Comparison of ENCODE assay signal across 10 cellular contexts in the genomic region with DNA sequence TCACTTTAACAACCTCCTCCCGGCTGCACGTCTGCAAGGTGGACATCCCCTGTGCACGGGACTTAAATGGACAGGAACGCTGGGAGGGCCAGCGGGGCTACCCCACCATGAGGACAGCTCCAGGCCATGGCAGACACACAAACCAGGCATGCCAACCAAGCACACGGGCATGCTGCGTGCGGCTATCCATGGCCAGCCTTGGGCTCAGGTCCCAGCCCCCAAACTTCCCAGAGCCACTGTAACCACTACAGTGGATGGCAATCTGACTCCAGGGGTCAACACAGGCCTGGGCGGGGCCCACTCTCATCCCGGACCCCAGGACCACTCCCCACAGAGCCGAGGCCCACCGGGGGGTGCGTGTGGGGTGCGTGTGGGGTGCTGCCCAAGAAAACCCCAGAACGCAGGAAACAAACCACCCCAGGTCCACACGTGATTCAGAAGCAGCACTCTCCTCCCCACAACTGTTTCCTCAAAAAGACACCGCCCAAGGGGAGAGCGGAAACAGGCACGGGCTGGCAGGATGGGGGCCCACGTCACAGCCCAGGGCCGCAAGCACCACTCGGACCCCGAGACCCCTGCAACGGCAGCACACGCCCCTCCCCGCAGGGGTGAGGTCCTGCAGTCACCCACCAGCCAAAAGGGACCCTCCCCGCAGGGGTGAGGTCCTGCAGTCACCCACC. TPM values are rescaled to one million over a fixed set of nuclear protein-coding genes. Genes with fewer than 3 reads are reported as not detected.
DNase-seq lines count a peak whose midpoint lies in the region; ATAC-seq, FAIRE-seq and TF ChIP-seq lines count a peak whose summit lies in the region.
"Had no signal": no experiment of that assay in that cellular context is flagged by ENCODE, and none has a peak within 500 bp of the region (broad histone marks: within the 10 kb centered on the region; RNA-seq: fewer than 3 reads in every experiment).

No MANE protein-coding gene starts in this region.

- intact Hi-C loops in K562 (cut with micrococcal nuclease) = no loop called here
- intact Hi-C loops in tibial artery (cut with DNase I; ENCODE audit: low total_unique reads) = no loop called here

- in situ Hi-C loops in K562 (cut with MboI) = no loop called here

- no peak for TF ChIP-seq POLR2A in K562 (conservative IDR thresholded peaks at IDR 0.05)

- 31% methylated on average over 27 of the region's 27 CpGs for WGBS in K562 (ENCODE audit: insufficient coverage, low coverage, missing lambda C conversion rate)

- H3K9me3 ChIP-seq in NT2/D1 (ENCODE audit: insufficient read depth, low read length) (no peaks in the 10 kb centered on the region), K562 (replicated peaks; ENCODE audit: control insufficient read depth, insufficient read depth, low read depth, low read length) (no peaks in the 10 kb centered on the region), tibial artery (no peaks in the 10 kb centered on the region)

- no peaks in the 10 kb centered on the region for H3K9me3 Mint-ChIP-seq in naive B cell

- CTCF ChIA-PET in K562 (lab: Yijun Ruan, JAX; ENCODE audit: low intra/inter-chr PET ratio) = no interaction called here

- DNase-seq in NT2/D1 (ENCODE audit: low read depth, low spot score) (no peak), K562 (ENCODE audit: extremely low read depth in 1 of 4, low spot score in 3 of 4) (no peak), naive B cell (peak; percentile 85), DMS53 (lab: John Stamatoyannopoulos, UW) (no peak), tibial artery (no peak), GOT3 (lab: John Stamatoyannopoulos, UW) (no peak), RKO (ENCODE audit: low spot score) (no peak)
- DNase-seq: foreskin melanocyte, NCI-H748 treated with DMSO at 0.1 percent for 48 hours had no signal

- H3K27me3 Mint-ChIP-seq in naive B cell = no peaks in the 10 kb centered on the region

- TF ChIP-seq CTCF in K562 (IDR thresholded peaks at IDR 0.05 in 2 of 3, conservative IDR thresholded peaks at IDR 0.05 in 1 of 3; ENCODE audit: insufficient read depth in 2 of 3, low read depth in 1 of 3, low read length in 3 of 3) (no peak), tibial artery (IDR thresholded peaks at IDR 0.05) (no peak)

- H2AFZ ChIP-seq in K562 (ENCODE audit: low read depth, low read length) = no peak overlapping the region

- TF ChIP-seq EP300 in K562 (IDR thresholded peaks at IDR 0.05; ENCODE audit: low read length) = no peak

- peak overlapping the region in 5 of 6 donors; percentile 95 to 99 (median 98) for H3K27ac Mint-ChIP-seq in naive B cell

- no peak for FAIRE-seq in K562 (lab: Jason Lieb, UNC)

- H3K4me1 Mint-ChIP-seq in naive B cell = peaks cover 35 to 76% (median 46%) of the 10 kb centered on the region in 3 donors

- peaks cover 10% of the 10 kb centered on the region for H3K36me3 ChIP-seq in NT2/D1 (ENCODE audit: insufficient read depth, insufficient read length, low read length)
- no peaks in the 10 kb centered on the region for H3K36me3 ChIP-seq in K562 (ENCODE audit: control insufficient read depth, insufficient read depth, low read length)
- H3K36me3 ChIP-seq in tibial artery = peaks cover 0 to 4% (median 0%) of the 10 kb centered on the region in 3 donors

- no peaks in the 10 kb centered on the region for H3K36me3 Mint-ChIP-seq in naive B cell

- H3K9ac ChIP-seq in NT2/D1 (ENCODE audit: insufficient read length, low read depth) (peak overlapping the region; percentile 10), K562 (ENCODE audit: insufficient read depth in 1 of 2, low read depth in 2 of 2, low read length in 2 of 2) (peak overlapping the region in 1 of 2 experiments; percentile 74; a peak in 2 of 4 replicates)

- H3K4me1 ChIP-seq in NT2/D1 (ENCODE audit: insufficient read depth, insufficient read length) (peaks cover 50% of the 10 kb centered on the region), K562 (replicated peaks in 1 of 2; ENCODE audit: control insufficient read depth in 2 of 2, insufficient read depth in 2 of 2, low read length in 2 of 2) (peaks cover 50 to 100% of the 10 kb centered on the region in 2 experiments; a peak in 4 of 5 replicates), tibial artery (peaks cover 0 to 32% (median 14%) of the 10 kb centered on the region in 4 donors)

- peaks cover 7% of the 10 kb centered on the region; the same call in 1 of the 2 replicates for H4K20me1 ChIP-seq in K562 (replicated peaks; ENCODE audit: control insufficient read depth, insufficient read depth, low read length)

- H3K27ac ChIP-seq in K562 (ENCODE audit: extremely low read depth, low read depth, low read length) (no peak overlapping the region), tibial artery (no peak overlapping the region)

- H3K4me2 ChIP-seq in K562 (ENCODE audit: insufficient read depth, low read length) = no peak overlapping the region; the same call in 1 of the 2 replicates

- POLR2A ChIA-PET in K562 (lab: Yijun Ruan, JAX) = no interaction called here

- H3K9me1 ChIP-seq in K562 (ENCODE audit: control insufficient read depth, insufficient read depth, low read length) = no peaks in the 10 kb centered on the region

- H3K4me3 ChIP-seq in NT2/D1 (ENCODE audit: insufficient read length, low read depth) = no peak overlapping the region
- no peak overlapping the region for H3K4me3 ChIP-seq in K562
- no peak overlapping the region for H3K4me3 ChIP-seq in tibial artery

- ATAC-seq in GM18498 (IDR thresholded peaks at IDR 0.05; ENCODE audit: unreplicated experiment) = peak; percentile 39
- no peak for ATAC-seq in K562
- ATAC-seq in naive B cell (ENCODE audit: low read depth in 2 of 2) = peak; percentile 62 to 67

- peak overlapping the region in 7 of 8 donors; percentile 80 to 92 (median 83) for H3K4me3 Mint-ChIP-seq in naive B cell

- no TSS peak for BruUV-seq in K562 (replicated peaks; lab: Mats Ljungman, UMichigan)

- no peaks in the 10 kb centered on the region for H3K27me3 ChIP-seq in NT2/D1 (ENCODE audit: insufficient read depth, insufficient read length)
- H3K27me3 ChIP-seq in K562 (ENCODE audit: control insufficient read depth in 2 of 2, insufficient read depth in 2 of 2, low read length in 2 of 2) = peaks cover 3 to 20% of the 10 kb centered on the region in 2 experiments; a peak in 4 of 5 replicates
- H3K27me3 ChIP-seq in tibial artery = no peaks in the 10 kb centered on the region

- H3K79me2 ChIP-seq in K562 (ENCODE audit: control insufficient read depth, insufficient read depth, low read length) = no peaks in the 10 kb centered on the region

- TF ChIP-seq RAD21 in K562 (CRISPR knock-in tag; conservative IDR thresholded peaks at IDR 0.05 in 1 of 2, IDR thresholded peaks at IDR 0.05 in 1 of 2) = no peak

TF ChIP-seq in K562, 482 proteins besides CTCF, POLR2A, EP300 and RAD21:
- TF ChIP-seq BHLHE40 (IDR thresholded peaks at IDR 0.05; ENCODE audit: low read length) (peak; percentile 49), RFX1 (IDR thresholded peaks at IDR 0.05) (no peak), IRF2 (CRISPR knock-in tag; IDR thresholded peaks at IDR 0.05) (no peak), KAT7 (CRISPR knock-in tag; IDR thresholded peaks at IDR 0.05; ENCODE audit: borderline replicate concordance) (0 out of 2 replicates have a peak, but pooled peaks have one; percentile 4)
- TF ChIP-seq, protein P1, sequence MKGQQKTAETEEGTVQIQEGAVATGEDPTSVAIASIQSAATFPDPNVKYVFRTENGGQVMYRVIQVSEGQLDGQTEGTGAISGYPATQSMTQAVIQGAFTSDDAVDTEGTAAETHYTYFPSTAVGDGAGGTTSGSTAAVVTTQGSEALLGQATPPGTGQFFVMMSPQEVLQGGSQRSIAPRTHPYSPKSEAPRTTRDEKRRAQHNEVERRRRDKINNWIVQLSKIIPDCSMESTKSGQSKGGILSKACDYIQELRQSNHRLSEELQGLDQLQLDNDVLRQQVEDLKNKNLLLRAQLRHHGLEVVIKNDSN (CRISPR knock-in tag; IDR thresholded peaks at IDR 0.05) = 0 out of 2 replicates have a peak, but pooled peaks have one; percentile 12
- TF ChIP-seq, protein P2, sequence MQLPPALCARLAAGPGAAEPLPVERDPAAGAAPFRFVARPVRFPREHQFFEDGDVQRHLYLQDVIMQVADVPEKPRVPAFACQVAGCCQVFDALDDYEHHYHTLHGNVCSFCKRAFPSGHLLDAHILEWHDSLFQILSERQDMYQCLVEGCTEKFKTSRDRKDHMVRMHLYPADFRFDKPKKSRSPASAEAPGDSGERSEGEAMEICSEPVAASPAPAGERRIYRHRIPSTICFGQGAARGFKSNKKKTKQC (CRISPR knock-in tag; IDR thresholded peaks at IDR 0.05) = no peak
- TF ChIP-seq, protein P3, sequence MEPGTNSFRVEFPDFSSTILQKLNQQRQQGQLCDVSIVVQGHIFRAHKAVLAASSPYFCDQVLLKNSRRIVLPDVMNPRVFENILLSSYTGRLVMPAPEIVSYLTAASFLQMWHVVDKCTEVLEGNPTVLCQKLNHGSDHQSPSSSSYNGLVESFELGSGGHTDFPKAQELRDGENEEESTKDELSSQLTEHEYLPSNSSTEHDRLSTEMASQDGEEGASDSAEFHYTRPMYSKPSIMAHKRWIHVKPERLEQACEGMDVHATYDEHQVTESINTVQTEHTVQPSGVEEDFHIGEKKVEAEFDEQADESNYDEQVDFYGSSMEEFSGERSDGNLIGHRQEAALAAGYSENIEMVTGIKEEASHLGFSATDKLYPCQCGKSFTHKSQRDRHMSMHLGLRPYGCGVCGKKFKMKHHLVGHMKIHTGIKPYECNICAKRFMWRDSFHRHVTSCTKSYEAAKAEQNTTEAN (CRISPR knock-in tag; IDR thresholded peaks at IDR 0.05) = no peak

RNA-seq across cellular contexts. Expression of a gene that starts 7.4 kb away (rescaled TPM):
- total RNA-seq in K562 (2011; cell fraction: chromatin; rRNA removed; ENCODE audit: low replicate concordance) = 13.6 and 46.2 TPM in 2 replicates
- total RNA-seq in K562 (2011; cell fraction: nucleolus; rRNA removed) = 15.9 and 26.2 TPM in 2 replicates
- total RNA-seq in K562 (2011; cell fraction: nucleoplasm; rRNA removed) = 8.9 and 10.9 TPM in 2 replicates
- total RNA-seq in K562 (2014; rRNA removed) = 1.1 and 1.3 TPM in 2 replicates
- total RNA-seq in K562 (2014; rRNA removed; fragmentation: Illumina TruSeq; extraction: Trizol) = 0.11 and 0.22 TPM in 2 replicates
- total RNA-seq in K562 (2015; rRNA removed; fragmentation: Illumina TruSeq; extraction: Trizol) = 0.51 and 0.53 TPM in 2 replicates
- 1.8 and 1.9 TPM in 2 replicates for total RNA-seq in K562 (2021)
- 3.1 and 15.7 TPM in 2 replicates for polyA plus RNA-seq in K562 (2011; rRNA removed)
- 5.3 and 11.3 TPM in 2 replicates for polyA plus RNA-seq in K562 (2011; cell fraction: cytosol; rRNA removed)
- polyA plus RNA-seq in K562 (2011; cell fraction: nucleus; rRNA removed) = 55.8 and 115 TPM in 2 replicates
- polyA plus RNA-seq in K562 (2012) = 1.2 and 3.8 TPM in 2 replicates
- polyA plus RNA-seq in K562 (2014; fragmentation: Illumina TruSeq; extraction: Trizol) = 0.56 and 0.83 TPM in 2 replicates
- under 1 TPM; 0.01 to 0.04 TPM for polyA plus RNA-seq in K562 (2014; fragmentation: Nextera tagmentation; extraction: Ambion mirVana)
- polyA plus RNA-seq in K562 (2014; rRNA removed) = 0.73 and 1.0 TPM in 2 replicates
- 2.5 and 9.1 TPM in 2 replicates for polyA minus RNA-seq in K562 (2011; rRNA and poly(A)+ RNA removed)
- polyA minus RNA-seq in K562 (2011; cell fraction: cytosol; rRNA and poly(A)+ RNA removed) = 5.9 and 21.7 TPM in 2 replicates
- 13.1 and 36.8 TPM in 2 replicates for polyA minus RNA-seq in K562 (2011; cell fraction: nucleus; rRNA and poly(A)+ RNA removed)
- polyA plus RNA-seq in naive B cell (ENCODE audit: low read depth in 6 of 6) = 10 to 100 TPM in 1 of 6 donors, 1 to 10 TPM in 5; 1.9 to 15.6 (median 5.8) TPM
